Comparison of ENCODE assay signal across 35 cellular contexts in genomic region chr6:152404936-152405595, GRCh38.
DNase-seq lines count a peak whose midpoint lies in the region; ATAC-seq, FAIRE-seq and TF ChIP-seq lines count a peak whose summit lies in the region.
"Had no signal": no experiment of that assay in that cellular context is flagged by ENCODE, and none has a peak within 500 bp of the region (broad histone marks: within the 10 kb centered on the region; RNA-seq: fewer than 3 reads in every experiment).

No MANE protein-coding gene starts in this region.

- H3K27ac ChIP-seq in PC-3 (ENCODE audit: low read length) (peak overlapping the region; percentile 34), kidney (ENCODE audit: low read depth in 2 of 2, low read length in 2 of 2) (peak overlapping the region; percentile 12 to 50), neuronal stem cell (replicated peaks; ENCODE audit: low read length) (no peak overlapping the region), left ventricle myocardium inferior (replicated peaks) (no peak overlapping the region), vagina (no peak overlapping the region)
- H3K27ac ChIP-seq: 22Rv1, C4-2B, gastroesophageal sphincter, left lung, tibial artery had no signal

- no peaks in the 10 kb centered on the region for H3K79me1 ChIP-seq in neuronal stem cell (ENCODE audit: low read depth, low read length)

- CTCF ChIA-PET in PC-3 (lab: Charles Lee) = no interaction called here

- no peak overlapping the region for H3K14ac ChIP-seq in neuronal stem cell (ENCODE audit: low read length)

- peak; percentile 43 for DNase-seq in activated CD4-positive, alpha-beta T cell treated with anti-CD3 and anti-CD28 coated beads, Interleukin-2, amount 10 ng/mL, durations not matched to agents 24 days and 14 days
- no peak for DNase-seq in activated CD4-positive, alpha-beta T cell treated with anti-CD3 and anti-CD28 coated beads, Interleukin-2, amount 50 U/mL, for 4 hours
- DNase-seq in PC-3 = peak; percentile 88
- DNase-seq in kidney = no peak
- DNase-seq in neuronal stem cell (ENCODE audit: low spot score) = no peak
- DNase-seq in ecto neural progenitor cell (ENCODE audit: low spot score) = no peak
- no peak for DNase-seq in left ventricle myocardium inferior
- DNase-seq in vagina (ENCODE audit: extremely low spot score in 2 of 2) = no peak
- DNase-seq: activated CD8-positive, alpha-beta T cell treated with anti-CD3 and anti-CD28 coated beads, Interleukin-2, amount 10 ng/mL, durations not matched to agents 7 days and 5 days; amniotic stem cell; cerebellar nuclear complex; DMS79 treated with DMSO at 0.1 percent for 48 hours; H7; hippocampal formation; IMR-90; left lung; MV-4-11; NCI-H1436; NCI-H2081 treated with DMSO at 0.1 percent for 48 hours; NCI-H226; NCI-H748 treated with DMSO at 0.1 percent for 48 hours; SHP77; stimulated activated CD4-positive, alpha-beta T cell treated with anti-CD3 and anti-CD28 coated beads, Interleukin-12 subunit alpha, Interleukin-12 subunit beta, amount 100 ng/mL, for 4 hours; stimulated activated CD4-positive, alpha-beta T cell treated with anti-CD3 and anti-CD28 coated beads, Interleukin-2, amount 100 ng/mL, for 48 hours; tibial artery had no signal

- no peak overlapping the region for H2BK120ac ChIP-seq in neuronal stem cell (ENCODE audit: low read depth, low read length)

- H3K4ac ChIP-seq in neuronal stem cell (ENCODE audit: low read length) = no peak overlapping the region

- H3K9me3 Mint-ChIP-seq in activated CD4-positive, alpha-beta T cell treated with anti-CD3 and anti-CD28 coated beads, Interleukin-2, amount 10 ng/mL, durations not matched to agents 24 days and 14 days = no peaks in the 10 kb centered on the region
- H3K9me3 Mint-ChIP-seq: activated naive CD4-positive, alpha-beta T cell treated with anti-CD3 and anti-CD28 coated beads, Interleukin-2, amount 50 U/mL, for 24 hours; activated T-helper 2 cell treated with anti-CD3 and anti-CD28 coated beads, Interferon-gamma antibody, Interleukin-2, Interleukin-4, amounts not matched to agents 10 μg/mL and 5 μg/mL and 100 μg/mL, durations not matched to agents 14 hours and 24 hours and 36 hours; brain had no signal

- no peaks in the 10 kb centered on the region for H3F3A ChIP-seq in PC-3 (ENCODE audit: low read length, unreplicated experiment)

- no peaks in the 10 kb centered on the region for H3K27me3 ChIP-seq in PC-3 (ENCODE audit: low read length)
- H3K27me3 ChIP-seq in neuronal stem cell (ENCODE audit: control insufficient read depth in 3 of 3, insufficient read depth in 3 of 3, low read depth in 1 of 3, low read length in 3 of 3) = no peaks in the 10 kb centered on the region
- H3K27me3 ChIP-seq in left ventricle myocardium inferior (ENCODE audit: low read depth) = no peaks in the 10 kb centered on the region
- H3K27me3 ChIP-seq in vagina = no peaks in the 10 kb centered on the region
- H3K27me3 ChIP-seq: gastroesophageal sphincter, left lung, tibial artery had no signal

- no peaks in the 10 kb centered on the region for H3K79me2 ChIP-seq in PC-3 (ENCODE audit: low read length)

- no peak overlapping the region for H2AK5ac ChIP-seq in neuronal stem cell (ENCODE audit: low read depth, low read length)

- no peak overlapping the region for H2BK5ac ChIP-seq in neuronal stem cell (ENCODE audit: low read length)

- no peak overlapping the region for H3K9ac ChIP-seq in PC-3 (ENCODE audit: low read length)
- no peak overlapping the region for H3K9ac ChIP-seq in kidney (ENCODE audit: low read length in 2 of 2)
- no peak overlapping the region for H3K9ac ChIP-seq in neuronal stem cell (ENCODE audit: low read depth, low read length, poor library complexity)

- H2BK15ac ChIP-seq in neuronal stem cell (ENCODE audit: low read length) = no peak overlapping the region

- H3K4me2 ChIP-seq in PC-3 (ENCODE audit: low read length) (peak overlapping the region; percentile 24; the same call in 1 of the 2 replicates), neuronal stem cell (ENCODE audit: insufficient read depth, low read length, poor library complexity, severe bottlenecking) (no peak overlapping the region)

- no peak overlapping the region for H4K91ac ChIP-seq in neuronal stem cell (ENCODE audit: low read depth, low read length, poor library complexity)

- BruUV-seq in PC-3 (replicated peaks; lab: Mats Ljungman, UMichigan) = no TSS peak

- no peak for TF ChIP-seq POLR2A in vagina (IDR thresholded peaks at IDR 0.05)

- H3K23ac ChIP-seq in neuronal stem cell (ENCODE audit: low read depth, low read length, poor library complexity) = no peak overlapping the region

- no peak for FAIRE-seq in kidney (lab: Jason Lieb, UNC)
- FAIRE-seq: endometrium, GM19239 had no signal

- H3K4me3 ChIP-seq in PC-3 (ENCODE audit: low read length) = no peak overlapping the region
- H3K4me3 ChIP-seq in kidney (ENCODE audit: low read length in 2 of 2) = peak overlapping the region in 1 of 2 donors; percentile 16
- no peak overlapping the region for H3K4me3 ChIP-seq in neuronal stem cell (ENCODE audit: low read length in 2 of 2)
- no peak overlapping the region for H3K4me3 ChIP-seq in left ventricle myocardium inferior
- H3K4me3 ChIP-seq in vagina = no peak overlapping the region
- H3K4me3 ChIP-seq: gastroesophageal sphincter, left lung, tibial artery had no signal

- no peaks in the 10 kb centered on the region for H3K9me3 ChIP-seq in PC-3 (ENCODE audit: low read length)
- no peaks in the 10 kb centered on the region for H3K9me3 ChIP-seq in kidney (ENCODE audit: control insufficient read depth in 1 of 2, low read length in 2 of 2)
- H3K9me3 ChIP-seq in neuronal stem cell (replicated peaks in 1 of 2; ENCODE audit: control insufficient read depth in 2 of 2, insufficient read depth in 1 of 2, low read depth in 1 of 2, low read length in 2 of 2) = no peaks in the 10 kb centered on the region
- no peaks in the 10 kb centered on the region for H3K9me3 ChIP-seq in left ventricle myocardium inferior (replicated peaks)
- no peaks in the 10 kb centered on the region for H3K9me3 ChIP-seq in vagina
- H3K9me3 ChIP-seq: gastroesophageal sphincter, left lung, tibial artery had no signal

- POLR2A ChIA-PET in PC-3 (lab: Charles Lee; ENCODE audit: unreplicated experiment) = no interaction called here

- TF ChIP-seq CTCF in PC-3 (conservative IDR thresholded peaks at IDR 0.05; ENCODE audit: low read depth, low read length) (no peak), kidney (IDR thresholded peaks at IDR 0.05; ENCODE audit: borderline replicate concordance, extremely low read depth, insufficient read depth) (no peak), left ventricle myocardium inferior (IDR thresholded peaks at IDR 0.05; ENCODE audit: borderline replicate concordance) (no peak), vagina (IDR thresholded peaks at IDR 0.05) (no peak)

- H3K27ac Mint-ChIP-seq in activated CD4-positive, alpha-beta T cell treated with anti-CD3 and anti-CD28 coated beads, Interleukin-2, amount 10 ng/mL, durations not matched to agents 24 days and 14 days = no peak overlapping the region
- H3K27ac Mint-ChIP-seq: activated CD8-positive, alpha-beta T cell treated with anti-CD3 and anti-CD28 coated beads, Interleukin-2, amount 10 ng/mL, durations not matched to agents 7 days and 5 days; activated naive CD4-positive, alpha-beta T cell treated with anti-CD3 and anti-CD28 coated beads, Interleukin-2, amount 50 U/mL, for 24 hours; activated T-helper 2 cell treated with anti-CD3 and anti-CD28 coated beads, Interferon-gamma antibody, Interleukin-2, Interleukin-4, amounts not matched to agents 10 μg/mL and 5 μg/mL and 100 μg/mL, durations not matched to agents 14 hours and 24 hours and 36 hours; brain had no signal

- H4K20me1 ChIP-seq in PC-3 (ENCODE audit: low read length) = no peaks in the 10 kb centered on the region

- H3K36me3 Mint-ChIP-seq in activated CD4-positive, alpha-beta T cell treated with anti-CD3 and anti-CD28 coated beads, Interleukin-2, amount 10 ng/mL, durations not matched to agents 24 days and 14 days (ENCODE audit: low read depth) = no peaks in the 10 kb centered on the region
- H3K36me3 Mint-ChIP-seq: activated naive CD4-positive, alpha-beta T cell treated with anti-CD3 and anti-CD28 coated beads, Interleukin-2, amount 50 U/mL, for 24 hours; brain had no signal

- intact Hi-C loops in activated CD4-positive, alpha-beta T cell treated with anti-CD3 and anti-CD28 coated beads, Interleukin-2, amount 10 ng/mL, durations not matched to agents 24 days and 14 days (cut with micrococcal nuclease) = no loop called here
- intact Hi-C loops in PC-3 (cut with micrococcal nuclease) = no loop called here
- intact Hi-C loops in kidney (cut with DNase I) = no loop called here
- intact Hi-C loops in left ventricle myocardium inferior (cut with micrococcal nuclease) = no loop called here
- intact Hi-C loops in vagina (cut with DNase I) = no loop called here

- ATAC-seq in PC-3 = peak; percentile 76
- ATAC-seq: activated CD8-positive, alpha-beta T cell treated with anti-CD3 and anti-CD28 coated beads, Interleukin-2, amount 10 ng/mL, durations not matched to agents 7 days and 5 days; gastroesophageal sphincter; Panc1; sciatic nerve had no signal

- WGBS in neuronal stem cell (ENCODE audit: extremely low coverage in 2 of 2, insufficient read length in 2 of 2, insufficient replicate concordance in 1 of 2), 2 donors = no CpG with 5 or more reads among the region's 6 CpGs

- no peaks in the 10 kb centered on the region for H3K4me1 Mint-ChIP-seq in activated CD4-positive, alpha-beta T cell treated with anti-CD3 and anti-CD28 coated beads, Interleukin-2, amount 10 ng/mL, durations not matched to agents 24 days and 14 days
- H3K4me1 Mint-ChIP-seq: activated naive CD4-positive, alpha-beta T cell treated with anti-CD3 and anti-CD28 coated beads, Interleukin-2, amount 50 U/mL, for 24 hours; brain had no signal

- H3K27me3 Mint-ChIP-seq in activated CD4-positive, alpha-beta T cell treated with anti-CD3 and anti-CD28 coated beads, Interleukin-2, amount 10 ng/mL, durations not matched to agents 24 days and 14 days = no peaks in the 10 kb centered on the region
- H3K27me3 Mint-ChIP-seq: brain had no signal

- H3K18ac ChIP-seq in neuronal stem cell (ENCODE audit: low read length) = no peak overlapping the region

- no peaks in the 10 kb centered on the region for H3K9me2 ChIP-seq in PC-3 (replicated peaks; ENCODE audit: low read length)

- H3K36me3 ChIP-seq in PC-3 (ENCODE audit: low read depth, low read length) (no peaks in the 10 kb centered on the region), kidney (ENCODE audit: control insufficient read depth in 1 of 2, insufficient read depth in 2 of 2, low read length in 2 of 2) (no peaks in the 10 kb centered on the region), neuronal stem cell (replicated peaks in 1 of 2; ENCODE audit: control insufficient read depth in 2 of 2, insufficient read depth in 2 of 2, low read length in 2 of 2) (no peaks in the 10 kb centered on the region), left ventricle myocardium inferior (peaks cover 3% of the 10 kb centered on the region), vagina (no peaks in the 10 kb centered on the region)
- H3K36me3 ChIP-seq: gastroesophageal sphincter, tibial artery had no signal

- H2AFZ ChIP-seq in PC-3 (ENCODE audit: low read length) (peak overlapping the region; percentile 16; the same call in 1 of the 2 replicates), neuronal stem cell (ENCODE audit: low read length) (no peak overlapping the region)

- peaks cover 39% of the 10 kb centered on the region for H3K4me1 ChIP-seq in PC-3 (ENCODE audit: insufficient read depth, low read length)
- peaks cover 8 to 21% of the 10 kb centered on the region in 2 donors for H3K4me1 ChIP-seq in kidney (ENCODE audit: control insufficient read depth in 1 of 2, insufficient read depth in 1 of 2, low read depth in 1 of 2, low read length in 2 of 2)
- no peaks in the 10 kb centered on the region for H3K4me1 ChIP-seq in neuronal stem cell (ENCODE audit: control insufficient read depth in 2 of 2, insufficient read depth in 1 of 2, low read depth in 1 of 2, low read length in 2 of 2)
- H3K4me1 ChIP-seq in left ventricle myocardium inferior = no peaks in the 10 kb centered on the region
- no peaks in the 10 kb centered on the region for H3K4me1 ChIP-seq in vagina
- H3K4me1 ChIP-seq: gastroesophageal sphincter, left lung had no signal

- H3K4me3 Mint-ChIP-seq in activated CD4-positive, alpha-beta T cell treated with anti-CD3 and anti-CD28 coated beads, Interleukin-2, amount 10 ng/mL, durations not matched to agents 24 days and 14 days = no peak overlapping the region
- H3K4me3 Mint-ChIP-seq: activated CD8-positive, alpha-beta T cell treated with anti-CD3 and anti-CD28 coated beads, Interleukin-2, amount 10 ng/mL, durations not matched to agents 7 days and 5 days; activated naive CD4-positive, alpha-beta T cell treated with anti-CD3 and anti-CD28 coated beads, Interleukin-2, amount 50 U/mL, for 24 hours; brain had no signal

- no peak overlapping the region for H2BK12ac ChIP-seq in neuronal stem cell (ENCODE audit: low read length)

- H4K8ac ChIP-seq in neuronal stem cell (ENCODE audit: low read depth, low read length) = no peak overlapping the region

Comparison
In these comparisons a context has a peak if more than half of its experiments do, and no peak if none do; other contexts are left out.
1. DNase-seq: peak in activated CD4-positive, alpha-beta T cell treated with anti-CD3 and anti-CD28 coated beads, Interleukin-2, amount 10 ng/mL, durations not matched to agents 24 days and 14 days (single experiment) and PC-3 (single experiment); none in activated CD4-positive, alpha-beta T cell treated with anti-CD3 and anti-CD28 coated beads, Interleukin-2, amount 50 U/mL, for 4 hours (0 of 2), kidney (single experiment), neuronal stem cell (single experiment), ecto neural progenitor cell (single experiment), left ventricle myocardium inferior (single experiment) and vagina (0 of 2).
2. H3K27ac ChIP-seq: peak in PC-3 (single experiment) and kidney (2 of 2); none in neuronal stem cell (single experiment), left ventricle myocardium inferior (single experiment) and vagina (single experiment).